Comparison of ENCODE assay signal across 8 cellular contexts in the genomic region with DNA sequence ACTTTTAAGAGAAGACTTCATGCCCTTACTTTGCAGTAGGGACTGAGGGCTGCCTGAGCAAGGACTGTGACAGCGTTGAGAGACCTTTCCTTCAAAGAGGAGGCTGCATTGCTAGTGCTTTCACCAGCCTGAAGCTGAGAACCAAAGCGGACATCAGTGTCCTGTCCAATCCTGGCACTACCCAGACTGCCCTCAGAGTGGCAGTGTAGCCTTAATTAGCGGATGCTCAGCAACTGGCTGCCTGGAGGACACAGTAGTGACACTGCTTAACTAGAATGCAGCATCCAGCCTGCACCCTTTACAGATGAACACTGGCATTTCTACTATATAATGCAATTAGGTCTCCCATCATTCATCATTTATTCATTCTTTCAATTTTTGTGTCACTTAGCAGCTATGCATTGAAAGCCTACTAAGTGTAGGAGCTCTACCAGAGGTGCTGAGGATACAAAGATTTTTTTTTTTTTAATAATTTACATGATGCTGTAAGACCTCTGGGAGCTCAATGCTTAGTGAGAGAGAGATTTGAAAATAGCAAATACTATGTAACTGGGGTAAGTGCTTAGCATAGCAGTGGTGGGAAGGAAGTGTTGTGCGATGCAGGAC. TPM values are rescaled to one million over a fixed set of nuclear protein-coding genes. Genes with fewer than 3 reads are reported as not detected.
DNase-seq lines count a peak whose midpoint lies in the region; ATAC-seq and TF ChIP-seq lines count a peak whose summit lies in the region.

No MANE protein-coding gene starts in this region.

- H3K4me2 ChIP-seq in H9 (ENCODE audit: insufficient read depth, insufficient read length, low read length) = no peak overlapping the region

- no peaks in the 10 kb centered on the region; the same call in 1 of the 2 replicates for H3K79me2 ChIP-seq in H9 (ENCODE audit: insufficient read depth, low read length)

- no peak overlapping the region for H3K9ac ChIP-seq in H9 (ENCODE audit: extremely low read depth, insufficient read length, low read length)

- H3K4me3 ChIP-seq in LNCaP clone FGC (ENCODE audit: low read depth, low read length) (no peak overlapping the region), Peyer's patch (no peak overlapping the region), thoracic aorta (no peak overlapping the region)

- no peaks in the 10 kb centered on the region; the same call in 1 of the 2 replicates for H3K27me3 Mint-ChIP-seq in H9 (ENCODE audit: low read depth)
- peaks cover 6% of the 10 kb centered on the region for H3K27me3 Mint-ChIP-seq in activated T-helper 17 cell treated with anti-CD3 and anti-CD28 coated beads, Interleukin-2, amount 50 U/mL, for 72 hours

- no peak overlapping the region; a peak in 1 of 7 replicates for H3K27ac Mint-ChIP-seq in H9
- H3K27ac Mint-ChIP-seq in activated T-helper 17 cell treated with anti-CD3 and anti-CD28 coated beads, Interleukin-2, amount 50 U/mL, for 72 hours = no peak overlapping the region

- no peak overlapping the region for H4K8ac ChIP-seq in H9 (replicated peaks; ENCODE audit: insufficient read length, low read depth, low read length)

- H2BK20ac ChIP-seq in H9 (ENCODE audit: low read depth, low read length, poor library complexity, severe bottlenecking) = no peak overlapping the region

- no peak overlapping the region for H3K23ac ChIP-seq in H9 (ENCODE audit: insufficient read length, low read depth, low read length)

- no peak for TF ChIP-seq POLR2A in Peyer's patch (IDR thresholded peaks at IDR 0.05)

- H3K9me3 ChIP-seq in H9 (ENCODE audit: control insufficient read depth, low read depth, low read length) = no peaks in the 10 kb centered on the region
- no peaks in the 10 kb centered on the region for H3K9me3 ChIP-seq in Peyer's patch
- H3K9me3 ChIP-seq in thoracic aorta = no peaks in the 10 kb centered on the region

- H3K4me1 ChIP-seq in H9 (ENCODE audit: insufficient read depth, low read length) (no peaks in the 10 kb centered on the region), Peyer's patch (no peaks in the 10 kb centered on the region), foreskin keratinocyte (no peaks in the 10 kb centered on the region), thoracic aorta (ENCODE audit: control insufficient read depth in 1 of 2, low read depth in 2 of 2) (no peaks in the 10 kb centered on the region)

- no CpG with 5 or more reads among the region's 4 CpGs for WGBS in H9 (ENCODE audit: extremely low coverage, insufficient read length, low lambda C conversion rate)

- no peak overlapping the region for H3K18ac ChIP-seq in H9 (ENCODE audit: insufficient read length, low read depth, low read length)

- H2BK15ac ChIP-seq in H9 (ENCODE audit: low read depth, low read length) = no peak overlapping the region

- H4K91ac ChIP-seq in H9 (ENCODE audit: insufficient read length, low read depth, low read length) = no peak overlapping the region

- H2BK120ac ChIP-seq in H9 (ENCODE audit: low read depth, low read length, poor library complexity, severe bottlenecking) = no peak overlapping the region

- DNase-seq in GM04503 (ENCODE audit: low read depth) (peak; percentile 37), H9 (peak; percentile 81), LNCaP clone FGC (ENCODE audit: low read depth) (peak; percentile 68), Peyer's patch (peak; percentile 59 to 89 (median 79)), foreskin keratinocyte (peak; percentile 25 to 62), occipital lobe (lab: John Stamatoyannopoulos, UW) (peak; percentile 76), thoracic aorta (ENCODE audit: low spot score) (peak; percentile 36)

- no peaks in the 10 kb centered on the region for H3K79me1 ChIP-seq in H9 (ENCODE audit: insufficient read depth, low read depth, low read length, poor library complexity, severe bottlenecking)

- H3K27ac ChIP-seq in H9 (ENCODE audit: insufficient read length, low read depth, low read length) (no peak overlapping the region), Peyer's patch (no peak overlapping the region), foreskin keratinocyte (no peak overlapping the region), thoracic aorta (no peak overlapping the region)

- no peak overlapping the region for H2BK5ac ChIP-seq in H9 (ENCODE audit: insufficient read length, low read length)

- TF ChIP-seq CTCF in H9 (conservative IDR thresholded peaks at IDR 0.05) = peak; percentile 91
- peak; percentile 100 for TF ChIP-seq CTCF in LNCaP clone FGC (IDR thresholded peaks at IDR 0.05; ENCODE audit: control insufficient read depth, extremely low read depth, insufficient read depth)
- peak; percentile 48 to 95 (median 90) for TF ChIP-seq CTCF in Peyer's patch (IDR thresholded peaks at IDR 0.05)
- peak; percentile 92 for TF ChIP-seq CTCF in foreskin keratinocyte (conservative IDR thresholded peaks at IDR 0.05)
- peak; percentile 85 for TF ChIP-seq CTCF in thoracic aorta (IDR thresholded peaks at IDR 0.05)

- no peak overlapping the region for H3K4ac ChIP-seq in H9 (ENCODE audit: low read depth, low read length)

- no peak overlapping the region for H3K14ac ChIP-seq in H9 (ENCODE audit: insufficient read depth, low read length)

- H3K56ac ChIP-seq in H9 (ENCODE audit: insufficient read length, low read depth, low read length) = no peak overlapping the region

- H3K23me2 ChIP-seq in H9 (ENCODE audit: insufficient read length, low read depth, low read length, poor library complexity, severe bottlenecking) = no peaks in the 10 kb centered on the region

- H3K4me3 Mint-ChIP-seq in H9 = no peak overlapping the region
- H3K4me3 Mint-ChIP-seq in activated T-helper 17 cell treated with anti-CD3 and anti-CD28 coated beads, Interleukin-2, amount 50 U/mL, for 72 hours = no peak overlapping the region

- H4K20me1 ChIP-seq in H9 (ENCODE audit: control insufficient read depth, insufficient read depth, insufficient read length) = no peaks in the 10 kb centered on the region

- no peak overlapping the region for H2AFZ ChIP-seq in H9 (ENCODE audit: low read length)

- peaks cover 2 to 5% of the 10 kb centered on the region in 2 experiments for H3K4me1 Mint-ChIP-seq in H9
- H3K4me1 Mint-ChIP-seq in activated T-helper 17 cell treated with anti-CD3 and anti-CD28 coated beads, Interleukin-2, amount 50 U/mL, for 72 hours = no peaks in the 10 kb centered on the region

- no peak overlapping the region for H2BK12ac ChIP-seq in H9 (ENCODE audit: insufficient read length, low read depth, low read length)

- peaks cover 0 to 2% of the 10 kb centered on the region in 2 experiments; a peak in 1 of 5 replicates for H3K9me3 Mint-ChIP-seq in H9
- no peaks in the 10 kb centered on the region for H3K9me3 Mint-ChIP-seq in activated T-helper 17 cell treated with anti-CD3 and anti-CD28 coated beads, Interleukin-2, amount 50 U/mL, for 72 hours

- H3T11ph ChIP-seq in H9 (ENCODE audit: low read length) = no peak overlapping the region

- H3K36me3 Mint-ChIP-seq in H9 (ENCODE audit: insufficient read depth in 1 of 3, low read depth in 3 of 3) = no peaks in the 10 kb centered on the region
- H3K36me3 Mint-ChIP-seq in activated T-helper 17 cell treated with anti-CD3 and anti-CD28 coated beads, Interleukin-2, amount 50 U/mL, for 72 hours (ENCODE audit: low read depth) = no peaks in the 10 kb centered on the region

- no peaks in the 10 kb centered on the region for H3K36me3 ChIP-seq in Peyer's patch
- no peaks in the 10 kb centered on the region for H3K36me3 ChIP-seq in thoracic aorta

- ATAC-seq in activated T-helper 17 cell treated with anti-CD3 and anti-CD28 coated beads, Interleukin-2, amount 50 U/mL, for 72 hours (replicated peaks) = peak; percentile 98
- peak; percentile 96 for ATAC-seq in foreskin keratinocyte
- ATAC-seq in thoracic aorta (ENCODE audit: insufficient number of reproducible peaks, low FRiP score, low read depth) = peak; percentile 75

- no peak overlapping the region for H2AK5ac ChIP-seq in H9 (ENCODE audit: insufficient read length, low read length)

- no peak overlapping the region for H4K5ac ChIP-seq in H9 (ENCODE audit: insufficient read length, low read depth, low read length)

- H3K27me3 ChIP-seq in H9 (ENCODE audit: insufficient read depth, low read length) (no peaks in the 10 kb centered on the region; the same call in 1 of the 2 replicates), Peyer's patch (no peaks in the 10 kb centered on the region), foreskin keratinocyte (peaks cover 9% of the 10 kb centered on the region), thoracic aorta (replicated peaks; ENCODE audit: insufficient read depth) (no peaks in the 10 kb centered on the region)

RNA-seq across cellular contexts. Expression of a gene that starts 36.9 kb away (rescaled TPM):
- total RNA-seq in H9 (2021) (30.0 and 33.3 TPM in 2 replicates), Peyer's patch (10 to 100 TPM in 1 of 4 donors, 1 to 10 TPM in 3; 3.2 to 32.2 (median 4.8) TPM), foreskin keratinocyte (5.5 and 7.6 TPM in 2 replicates), occipital lobe (38.1 TPM), thoracic aorta (10 to 100 TPM in 1 of 2 donors, 1 to 10 TPM in 1; 8.5 to 27.2 TPM)
- 10 to 100 TPM; 24.1 to 27.0 TPM for total RNA-seq in activated T-helper 17 cell treated with anti-CD3 and anti-CD28 coated beads, Interleukin-2, amount 50 U/mL, for 72 hours
- 3.0 and 4.2 TPM in 2 replicates for polyA plus RNA-seq in foreskin keratinocyte
